In the genomic region with DNA sequence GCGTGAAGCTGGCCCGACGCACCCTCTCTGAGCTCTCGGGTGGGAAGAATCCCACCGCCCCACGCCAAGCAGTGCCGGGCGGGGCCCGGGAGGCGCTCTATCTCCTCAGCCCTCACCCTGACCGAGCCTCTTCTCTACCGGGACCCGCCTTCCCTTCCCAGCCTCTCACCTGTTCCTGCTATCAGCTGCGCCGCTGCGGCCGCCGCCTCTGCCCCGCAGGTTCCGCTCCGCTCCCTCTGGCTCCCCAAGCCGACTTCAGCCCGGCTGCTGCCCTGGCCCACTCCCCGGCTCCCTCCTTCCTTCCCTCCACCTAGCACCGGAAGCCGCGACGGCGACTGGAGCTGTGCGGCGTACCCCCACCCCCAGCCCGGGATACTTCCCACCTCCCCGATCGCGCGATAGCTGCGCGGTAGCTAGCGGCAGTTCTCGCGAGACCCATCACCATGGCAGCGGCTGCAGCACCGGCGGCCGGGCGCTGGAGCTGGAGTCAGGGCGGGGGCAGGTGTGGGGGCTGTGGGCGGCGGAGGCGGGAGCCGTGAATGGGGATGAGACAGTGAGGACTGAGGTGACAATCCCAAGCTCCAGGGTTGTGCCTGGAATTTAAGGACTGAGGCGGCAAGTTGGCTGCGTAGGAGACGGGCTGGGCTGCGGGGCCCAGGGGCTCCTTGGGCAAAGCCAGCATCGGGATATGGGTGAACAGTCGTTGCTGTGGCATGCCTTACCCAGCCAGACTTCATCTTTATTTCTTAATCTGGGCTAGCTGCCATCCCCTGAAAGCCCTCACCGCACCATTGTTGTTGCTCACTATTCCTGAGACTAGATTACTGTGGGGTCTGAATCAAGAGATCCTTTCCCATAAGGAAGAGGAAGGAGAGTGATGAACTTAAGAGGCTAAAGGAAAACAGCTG, we compare ENCODE assay signal across 8 cellular contexts. TPM values are rescaled to one million over a fixed set of nuclear protein-coding genes. Genes with fewer than 3 reads are reported as not detected.
DNase-seq lines count a peak whose midpoint lies in the region; ATAC-seq and TF ChIP-seq lines count a peak whose summit lies in the region.

A gene (minus strand): TSS at position 347 of the 908 bp plus-strand sequence. CDS start 16,392 bp downstream, outside the sequence.

- H3K9ac ChIP-seq in MM.1S (ENCODE audit: low read length) (peak within 1 kb of the TSS; percentile 60), neural cell (ENCODE audit: low read length) (peak within 1 kb of the TSS; percentile 99)

- H3K4me3 Mint-ChIP-seq in stimulated activated naive CD8-positive, alpha-beta T cell treated with anti-CD3 and anti-CD28 coated beads, Interleukin-15, amount 100 ng/mL, for 72 hours: peak within 1 kb of the TSS; percentile 95 to 97

- H3K4me3 ChIP-seq in MM.1S (ENCODE audit: low read length): peak within 1 kb of the TSS; percentile 95
- H3K4me3 ChIP-seq in neural cell (ENCODE audit: low read length): peak within 1 kb of the TSS; percentile 90

- peak; percentile 99 for ATAC-seq in stimulated activated naive CD8-positive, alpha-beta T cell treated with anti-CD3 and anti-CD28 coated beads, Interleukin-15, amount 100 ng/mL, for 72 hours

- H4K20me1 ChIP-seq in MM.1S (ENCODE audit: insufficient read depth, low read length) (no peaks in the 10 kb centered on the region), neural cell (ENCODE audit: insufficient read depth) (peaks cover 19% of the 10 kb centered on the region)

- TF ChIP-seq EP300 in neural cell (conservative IDR thresholded peaks at IDR 0.05; ENCODE audit: poor library complexity, severe bottlenecking): no peak

- H3K9me3 ChIP-seq in MM.1S (replicated peaks; ENCODE audit: insufficient read depth, low read length): no peaks in the 10 kb centered on the region
- H3K9me3 ChIP-seq in neural cell (ENCODE audit: low read length): no peaks in the 10 kb centered on the region

- H3K4me1 Mint-ChIP-seq in stimulated activated naive CD8-positive, alpha-beta T cell treated with anti-CD3 and anti-CD28 coated beads, Interleukin-15, amount 100 ng/mL, for 72 hours: peaks cover 37% of the 10 kb centered on the region

- peaks cover 15% of the 10 kb centered on the region for H3K4me1 ChIP-seq in MM.1S (ENCODE audit: low read length)

- DNase-seq in Daoy (ENCODE audit: low read depth) (peak; percentile 98), H4 (ENCODE audit: low spot score) (peak; percentile 94), MM.1S (peak; percentile 93), SIG-M5 (lab: John Stamatoyannopoulos, UW) (peak; percentile 64), activated gamma-delta T cell (lab: John Stamatoyannopoulos, UW) (peak; percentile 84), fibroblast of the conjunctiva (ENCODE audit: low read depth) (peak; percentile 85)
- peak; percentile 88 to 92 for DNase-seq in stimulated activated naive CD8-positive, alpha-beta T cell treated with anti-CD3 and anti-CD28 coated beads, Interleukin-15, amount 100 ng/mL, for 72 hours

- H3K27ac Mint-ChIP-seq in stimulated activated naive CD8-positive, alpha-beta T cell treated with anti-CD3 and anti-CD28 coated beads, Interleukin-15, amount 100 ng/mL, for 72 hours: peak within 1 kb of the TSS; percentile 92 to 98

- H3F3A ChIP-seq in MM.1S (ENCODE audit: insufficient read depth, low read length) (no peaks in the 10 kb centered on the region; the same call in 1 of the 2 replicates), neural cell (ENCODE audit: insufficient read depth, low read length, poor library complexity, severe bottlenecking) (no peaks in the 10 kb centered on the region)

- H3K9me2 ChIP-seq in MM.1S (replicated peaks; ENCODE audit: insufficient read depth, low read length): no peaks in the 10 kb centered on the region
- no peaks in the 10 kb centered on the region for H3K9me2 ChIP-seq in neural cell (ENCODE audit: insufficient read depth, low read length)

- H3K4me2 ChIP-seq in MM.1S (ENCODE audit: low read depth, low read length): peak within 1 kb of the TSS; percentile 85
- peak within 1 kb of the TSS; percentile 93 for H3K4me2 ChIP-seq in neural cell (ENCODE audit: low read length)

- TF ChIP-seq CTCF in MM.1S (IDR thresholded peaks at IDR 0.05; ENCODE audit: low read length) (no peak), neural cell (IDR thresholded peaks at IDR 0.05; ENCODE audit: poor library complexity, severe bottlenecking) (peak; percentile 37)

- no peak within 1 kb of the TSS for H3K27ac ChIP-seq in MM.1S (ENCODE audit: low read length)
- peak within 1 kb of the TSS; percentile 99 for H3K27ac ChIP-seq in neural cell (ENCODE audit: low read length)

- peaks cover 26% of the 10 kb centered on the region for H3K27me3 Mint-ChIP-seq in stimulated activated naive CD8-positive, alpha-beta T cell treated with anti-CD3 and anti-CD28 coated beads, Interleukin-15, amount 100 ng/mL, for 72 hours

- H2AFZ ChIP-seq in MM.1S (ENCODE audit: low read length): peak within 1 kb of the TSS; percentile 94
- H2AFZ ChIP-seq in neural cell (ENCODE audit: low read depth, low read length): peak within 1 kb of the TSS; percentile 73

- no peaks in the 10 kb centered on the region for H3K36me3 ChIP-seq in MM.1S (replicated peaks; ENCODE audit: insufficient read depth, low read length)
- H3K36me3 ChIP-seq in neural cell (ENCODE audit: insufficient read depth, low read length): peaks cover 12% of the 10 kb centered on the region

- H3K79me2 ChIP-seq in MM.1S (ENCODE audit: low read length): peaks cover 45% of the 10 kb centered on the region
- peaks cover 36% of the 10 kb centered on the region for H3K79me2 ChIP-seq in neural cell (replicated peaks; ENCODE audit: insufficient read depth, low read length)

- no peaks in the 10 kb centered on the region for H3K9me3 Mint-ChIP-seq in stimulated activated naive CD8-positive, alpha-beta T cell treated with anti-CD3 and anti-CD28 coated beads, Interleukin-15, amount 100 ng/mL, for 72 hours

- H3K27me3 ChIP-seq in MM.1S (replicated peaks; ENCODE audit: insufficient read depth, low read length) (no peaks in the 10 kb centered on the region), neural cell (ENCODE audit: insufficient read depth, low read depth, low read length) (peaks cover 15% of the 10 kb centered on the region)

- TF ChIP-seq RAD21 in neural cell (conservative IDR thresholded peaks at IDR 0.05): no peak

TF ChIP-seq in neural cell, 6 proteins besides CTCF, POLR2A, EP300 and RAD21:
- TF ChIP-seq MXI1 (conservative IDR thresholded peaks at IDR 0.05; ENCODE audit: poor library complexity, severe bottlenecking) (peak; percentile 72), TAF1 (IDR thresholded peaks at IDR 0.05; ENCODE audit: low read depth) (peak; percentile 88), EZH2 (IDR thresholded peaks at IDR 0.05; ENCODE audit: borderline replicate concordance, insufficient read depth, low read length, poor library complexity, severe bottlenecking) (no peak), SMC3 (conservative IDR thresholded peaks at IDR 0.05; ENCODE audit: poor library complexity) (no peak), POLR2AphosphoS5 (IDR thresholded peaks at IDR 0.05) (peak; percentile 96)
- TF ChIP-seq, protein P1, sequence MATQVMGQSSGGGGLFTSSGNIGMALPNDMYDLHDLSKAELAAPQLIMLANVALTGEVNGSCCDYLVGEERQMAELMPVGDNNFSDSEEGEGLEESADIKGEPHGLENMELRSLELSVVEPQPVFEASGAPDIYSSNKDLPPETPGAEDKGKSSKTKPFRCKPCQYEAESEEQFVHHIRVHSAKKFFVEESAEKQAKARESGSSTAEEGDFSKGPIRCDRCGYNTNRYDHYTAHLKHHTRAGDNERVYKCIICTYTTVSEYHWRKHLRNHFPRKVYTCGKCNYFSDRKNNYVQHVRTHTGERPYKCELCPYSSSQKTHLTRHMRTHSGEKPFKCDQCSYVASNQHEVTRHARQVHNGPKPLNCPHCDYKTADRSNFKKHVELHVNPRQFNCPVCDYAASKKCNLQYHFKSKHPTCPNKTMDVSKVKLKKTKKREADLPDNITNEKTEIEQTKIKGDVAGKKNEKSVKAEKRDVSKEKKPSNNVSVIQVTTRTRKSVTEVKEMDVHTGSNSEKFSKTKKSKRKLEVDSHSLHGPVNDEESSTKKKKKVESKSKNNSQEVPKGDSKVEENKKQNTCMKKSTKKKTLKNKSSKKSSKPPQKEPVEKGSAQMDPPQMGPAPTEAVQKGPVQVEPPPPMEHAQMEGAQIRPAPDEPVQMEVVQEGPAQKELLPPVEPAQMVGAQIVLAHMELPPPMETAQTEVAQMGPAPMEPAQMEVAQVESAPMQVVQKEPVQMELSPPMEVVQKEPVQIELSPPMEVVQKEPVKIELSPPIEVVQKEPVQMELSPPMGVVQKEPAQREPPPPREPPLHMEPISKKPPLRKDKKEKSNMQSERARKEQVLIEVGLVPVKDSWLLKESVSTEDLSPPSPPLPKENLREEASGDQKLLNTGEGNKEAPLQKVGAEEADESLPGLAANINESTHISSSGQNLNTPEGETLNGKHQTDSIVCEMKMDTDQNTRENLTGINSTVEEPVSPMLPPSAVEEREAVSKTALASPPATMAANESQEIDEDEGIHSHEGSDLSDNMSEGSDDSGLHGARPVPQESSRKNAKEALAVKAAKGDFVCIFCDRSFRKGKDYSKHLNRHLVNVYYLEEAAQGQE (IDR thresholded peaks at IDR 0.05; ENCODE audit: borderline replicate concordance): peak; percentile 83

RNA-seq across cellular contexts. Expression of the gene that starts here (rescaled TPM):
- total RNA-seq in Daoy (2014; rRNA removed; shearing (Covaris generic)): 69.3 and 118 TPM in 2 replicates
- 111 and 127 TPM in 2 replicates for total RNA-seq in H4 (2014; rRNA removed; shearing (Covaris generic))
- polyA plus RNA-seq in neural cell: 114 TPM in 2 replicates
- 94.0 and 108 TPM in 2 replicates for polyA minus RNA-seq in neural cell
